In the genomic region with DNA sequence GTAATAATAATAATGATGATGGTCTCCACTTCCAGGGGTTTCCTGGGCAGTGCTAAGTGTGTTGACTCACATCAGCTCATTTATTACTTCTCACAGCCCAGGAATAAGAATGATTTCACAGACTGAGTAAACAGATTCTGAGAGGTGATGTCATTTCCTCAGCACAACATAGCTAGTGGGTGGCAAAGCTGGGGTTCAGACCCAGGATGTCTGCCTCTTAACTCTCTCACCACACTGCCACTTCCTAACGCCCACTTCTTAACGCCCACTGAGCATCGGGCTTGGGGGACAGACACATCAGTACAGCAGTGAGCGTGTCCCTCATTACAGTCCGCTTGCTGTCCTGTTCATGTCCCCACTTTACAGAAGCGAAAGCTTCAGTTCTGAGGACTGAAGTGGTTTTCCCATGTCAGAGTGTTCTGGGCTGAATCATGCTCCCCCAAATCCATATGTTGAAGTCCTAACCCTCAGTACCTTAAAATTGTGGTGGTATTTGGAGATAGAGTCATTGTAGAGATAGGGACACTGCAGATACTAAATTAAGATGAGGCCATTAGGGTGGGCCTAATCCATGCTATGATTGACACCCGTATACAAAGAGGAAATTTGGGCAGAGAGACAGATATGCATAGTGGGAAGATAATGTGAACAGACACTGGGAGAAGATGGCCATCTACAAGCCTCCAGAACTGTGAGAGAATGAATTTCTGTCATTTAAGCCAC, we compare ENCODE assay signal across 11 cellular contexts.
DNase-seq lines count a peak whose midpoint lies in the region; ATAC-seq and TF ChIP-seq lines count a peak whose summit lies in the region.
"Had no signal": no experiment of that assay in that cellular context is flagged by ENCODE, and none has a peak within 500 bp of the region (broad histone marks: within the 10 kb centered on the region; RNA-seq: fewer than 3 reads in every experiment).

No MANE protein-coding gene starts in this region.

- no peaks in the 10 kb centered on the region for H3K27me3 ChIP-seq in ascending aorta

- no peak overlapping the region for H3K27ac ChIP-seq in ascending aorta
- H3K27ac ChIP-seq: 22Rv1, SK-N-MC had no signal

- DNase-seq in DMS53 (lab: John Stamatoyannopoulos, UW) (peak; percentile 5), DMS53 treated with DMSO at 0.1 percent for 48 hours (lab: John Stamatoyannopoulos, UW; ENCODE audit: unreplicated experiment) (no peak), dermis blood vessel endothelial cell (peak; percentile 46), SHP77 (lab: John Stamatoyannopoulos, UW) (no peak), T1000 (lab: John Stamatoyannopoulos, UW) (no peak), ascending aorta (ENCODE audit: low spot score in 2 of 2) (no peak)
- peak; percentile 68 for DNase-seq in stimulated activated CD4-positive, alpha-beta T cell treated with anti-CD3 and anti-CD28 coated beads, Interleukin-4, amount 100 ng/mL, for 24 hours

- no peak for TF ChIP-seq CTCF in ascending aorta (IDR thresholded peaks at IDR 0.05)

- H3K4me3 ChIP-seq in ascending aorta, result no peak overlapping the region
- H3K4me3 ChIP-seq: SK-N-MC, skin epidermis had no signal

- H3K9me3 ChIP-seq in ascending aorta, result no peaks in the 10 kb centered on the region

- intact Hi-C loops in ascending aorta (cut with DNase I), result no loop called here

- H3K36me3 ChIP-seq in ascending aorta, result no peaks in the 10 kb centered on the region

- no peaks in the 10 kb centered on the region for H3K4me1 ChIP-seq in ascending aorta

- ATAC-seq in activated CD4-positive, CD25-positive, alpha-beta regulatory T cell treated with anti-CD3 and anti-CD28 coated beads, Interleukin-2, amount 50 U/mL, for 24 hours, result peak; percentile 91 to 94

Comparison
In these comparisons a context has a peak if more than half of its experiments do, and no peak if none do; other contexts are left out.
1. DNase-seq: peak in DMS53 (single experiment), dermis blood vessel endothelial cell (single experiment) and stimulated activated CD4-positive, alpha-beta T cell treated with anti-CD3 and anti-CD28 coated beads, Interleukin-4, amount 100 ng/mL, for 24 hours (single experiment); none in DMS53 treated with DMSO at 0.1 percent for 48 hours (single experiment), SHP77 (0 of 2), T1000 (single experiment) and ascending aorta (0 of 2).